Comparison of ENCODE assay signal across 15 cellular contexts in genomic region chr11:108558222-108558621, GRCh38. TPM values are rescaled to one million over a fixed set of nuclear protein-coding genes. Genes with fewer than 3 reads are reported as not detected.
DNase-seq lines count a peak whose midpoint lies in the region; ATAC-seq, FAIRE-seq and TF ChIP-seq lines count a peak whose summit lies in the region.
"Had no signal": no experiment of that assay in that cellular context is flagged by ENCODE, and none has a peak within 500 bp of the region (broad histone marks: within the 10 kb centered on the region; RNA-seq: fewer than 3 reads in every experiment).

No MANE protein-coding gene starts in this region.

- in situ Hi-C loops in gastrocnemius medialis (cut with MboI; ENCODE audit: low sequenced_read_pairs in 4 of 4): no loop called here

- ATAC-seq in HG02610 (IDR thresholded peaks at IDR 0.05; ENCODE audit: unreplicated experiment) (peak; percentile 94), HG03439 (IDR thresholded peaks at IDR 0.05; ENCODE audit: unreplicated experiment) (peak; percentile 65), gastrocnemius medialis (no peak)

- TF ChIP-seq CTCF in GM10248 (IDR thresholded peaks at IDR 0.05; ENCODE audit: control extremely low read depth, extremely low read depth, low read depth, missing control alignments) (no peak), gastrocnemius medialis (IDR thresholded peaks at IDR 0.05 in 4 of 5, conservative IDR thresholded peaks at IDR 0.05 in 1 of 5) (no peak)

- intact Hi-C loops in gastrocnemius medialis (cut with DNase I; ENCODE audit: low total_unique reads): no loop called here

- DNase-seq in GM10248 (ENCODE audit: extremely low spot score) (peak; percentile 38), GM19239 (ENCODE audit: insufficient read length, low spot score) (no peak), gastrocnemius medialis (no peak), NCI-H1105 treated with DMSO at 0.1 percent for 48 hours (lab: John Stamatoyannopoulos, UW) (no peak), COLO668 (lab: John Stamatoyannopoulos, UW; ENCODE audit: unreplicated experiment) (no peak)
- no peak for DNase-seq in activated CD4-positive, alpha-beta T cell treated with anti-CD3 and anti-CD28 coated beads, Interleukin-2, amount 50 U/mL, for 48 hours
- DNase-seq: 8988T; activated CD4-positive, alpha-beta memory T cell treated with anti-CD3 and anti-CD28 coated beads for 36 hours; Caco-2; immature natural killer cell; NCI-H2081; stimulated activated CD4-positive, alpha-beta T cell treated with anti-CD3 and anti-CD28 coated beads, Interleukin-4, amount 100 ng/mL, for 4 hours; SW 1271 had no signal

- no peak overlapping the region for H3K27ac ChIP-seq in gastrocnemius medialis

- H3K9me3 ChIP-seq in gastrocnemius medialis: no peaks in the 10 kb centered on the region
- H3K9me3 ChIP-seq: Caco-2 had no signal

- CTCF ChIA-PET in GM10248 (lab: Yijun Ruan, JAX): interaction anchor here (1.3 to 2.3 kb wide), 7 partner anchors 8 to 88 kb away, joined by 3 to 6 read pairs (median 6); no protein-coding TSS in a partner anchor

- no peak overlapping the region for H3K4me3 ChIP-seq in gastrocnemius medialis

- no peaks in the 10 kb centered on the region for H3K36me3 ChIP-seq in gastrocnemius medialis

- H3K4me1 ChIP-seq in gastrocnemius medialis: no peaks in the 10 kb centered on the region

- POLR2A ChIA-PET in GM10248 (lab: Yijun Ruan, JAX): no interaction called here

- no peak for TF ChIP-seq POLR2A in gastrocnemius medialis (IDR thresholded peaks at IDR 0.05)

- no peaks in the 10 kb centered on the region for H3K27me3 ChIP-seq in gastrocnemius medialis

- FAIRE-seq in GM19239 (lab: Jason Lieb, UNC): peak; percentile 80

RNA-seq across cellular contexts. Expression of gene EXPH5, which starts 35.3 kb away (rescaled TPM):
- under 1 TPM in 3 of 4 donors, not detected in 1; 0.07 to 0.22 (median 0.20) TPM for total RNA-seq in gastrocnemius medialis

Comparison
In these comparisons a context has a peak if more than half of its experiments do, and no peak if none do; other contexts are left out.
1. ATAC-seq: peak in HG02610 (single experiment) and HG03439 (single experiment); none in gastrocnemius medialis (0 of 2).